ENCODE assay signal across 15 cellular contexts in the genomic region with DNA sequence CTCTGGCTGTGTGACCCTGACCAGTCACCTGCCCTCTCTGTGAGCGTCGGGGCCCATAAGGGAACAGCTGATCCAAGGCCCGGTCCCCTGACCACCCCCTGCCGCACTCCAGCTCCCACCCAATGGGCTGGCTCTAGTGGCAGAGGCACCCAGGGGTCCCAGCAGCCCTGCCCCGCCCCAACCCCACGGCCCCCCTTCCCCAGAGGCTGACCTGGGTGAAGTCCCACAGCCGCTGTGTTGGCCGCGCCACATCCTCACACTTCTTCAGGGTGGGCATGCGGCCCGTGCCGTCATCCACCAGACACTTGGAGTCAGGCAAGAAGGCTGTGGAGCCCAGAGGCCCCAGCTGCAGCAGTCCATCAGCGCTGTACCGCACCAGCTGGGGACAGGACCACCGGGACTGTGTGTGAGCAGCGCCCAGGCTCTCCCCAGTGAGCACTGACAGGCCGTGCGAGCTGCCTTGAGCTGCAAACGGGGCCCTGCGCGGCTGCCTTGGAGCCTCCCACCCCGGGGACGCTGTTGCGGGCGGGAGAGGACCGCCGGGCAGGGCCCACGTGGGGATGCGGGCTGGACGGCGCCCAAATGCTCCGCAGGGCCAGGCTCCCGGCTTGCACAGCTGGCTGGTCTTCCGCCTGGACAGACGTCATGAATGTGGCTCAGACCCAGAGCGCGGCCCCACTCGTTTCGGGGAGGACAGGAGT.
"Had no signal": no experiment of that assay in that cellular context is flagged by ENCODE, and none has a peak within 500 bp of the region (broad histone marks: within the 10 kb centered on the region; RNA-seq: fewer than 3 reads in every experiment).

No MANE protein-coding gene starts in this region.

- H3K36me3 ChIP-seq: cardiac muscle cell, neutrophil, thoracic aorta, WERI-Rb-1 had no signal

- H3K4me1 Mint-ChIP-seq: activated naive CD4-positive, alpha-beta T cell treated with anti-CD3 and anti-CD28 coated beads, Interleukin-2, amount 10 ng/mL, durations not matched to agents 7 days and 5 days; endodermal cell; stimulated activated naive CD8-positive, alpha-beta T cell treated with anti-CD3 and anti-CD28 coated beads, Interleukin-15, amount 100 ng/mL, for 72 hours had no signal

- H3K27ac ChIP-seq: cardiac muscle cell, neutrophil, parathyroid adenoma, thoracic aorta, WERI-Rb-1 had no signal

- H3K4me3 ChIP-seq: cardiac muscle cell, lung, thoracic aorta had no signal

- H3K4me1 ChIP-seq: parathyroid adenoma had no signal

- H2AFZ ChIP-seq: parathyroid adenoma had no signal

- H3K4me3 Mint-ChIP-seq: activated naive CD4-positive, alpha-beta T cell treated with anti-CD3 and anti-CD28 coated beads, Interleukin-2, amount 10 ng/mL, durations not matched to agents 7 days and 5 days; endodermal cell; naive thymus-derived CD8-positive, alpha-beta T cell; stimulated activated naive CD8-positive, alpha-beta T cell treated with anti-CD3 and anti-CD28 coated beads, Interleukin-15, amount 100 ng/mL, for 72 hours; T-helper 1 cell treated with Interleukin-12 subunit alpha and Interleukin-12 subunit beta and Interleukin-4 antibody, amounts not matched to agents 30 μg/mL and 1 μg/mL, for 36 hours had no signal

- H3K36me3 Mint-ChIP-seq: activated naive CD4-positive, alpha-beta T cell treated with anti-CD3 and anti-CD28 coated beads, Interleukin-2, amount 10 ng/mL, durations not matched to agents 7 days and 5 days had no signal

- DNase-seq: activated CD4-positive, alpha-beta T cell treated with anti-CD3 and anti-CD28 coated beads, Interleukin-2, amount 50 U/mL, for 48 hours; activated naive CD4-positive, alpha-beta T cell treated with anti-CD3 and anti-CD28 coated beads, Interleukin-2, amount 10 ng/mL, durations not matched to agents 7 days and 5 days; endodermal cell; kidney glomerular epithelial cell; naive thymus-derived CD8-positive, alpha-beta T cell; retina; small intestine; stimulated activated naive CD8-positive, alpha-beta T cell treated with anti-CD3 and anti-CD28 coated beads, Interleukin-15, amount 100 ng/mL, for 72 hours; WERI-Rb-1 had no signal

- H3K9ac ChIP-seq: parathyroid adenoma had no signal

- H3K27me3 ChIP-seq: cardiac muscle cell, neutrophil had no signal

- H3K27ac Mint-ChIP-seq: activated naive CD4-positive, alpha-beta T cell treated with anti-CD3 and anti-CD28 coated beads, Interleukin-2, amount 10 ng/mL, durations not matched to agents 7 days and 5 days; endodermal cell; naive thymus-derived CD8-positive, alpha-beta T cell; stimulated activated naive CD8-positive, alpha-beta T cell treated with anti-CD3 and anti-CD28 coated beads, Interleukin-15, amount 100 ng/mL, for 72 hours; T-helper 1 cell treated with Interleukin-12 subunit alpha and Interleukin-12 subunit beta and Interleukin-4 antibody, amounts not matched to agents 30 μg/mL and 1 μg/mL, for 36 hours had no signal

- ATAC-seq: naive thymus-derived CD8-positive, alpha-beta T cell had no signal
